Comparison of ENCODE assay signal across 14 cellular contexts in genomic region chr1:39173995-39174380, GRCh38. TPM values are rescaled to one million over a fixed set of nuclear protein-coding genes. Genes with fewer than 3 reads are reported as not detected.
DNase-seq lines count a peak whose midpoint lies in the region; ATAC-seq and TF ChIP-seq lines count a peak whose summit lies in the region.
"Had no signal": no experiment of that assay in that cellular context is flagged by ENCODE, and none has a peak within 500 bp of the region (broad histone marks: within the 10 kb centered on the region; RNA-seq: fewer than 3 reads in every experiment).

No MANE protein-coding gene starts in this region.

- H3K27me3 ChIP-seq in lower lobe of right lung (ENCODE audit: low read depth) (no peaks in the 10 kb centered on the region), suprapubic skin (no peaks in the 10 kb centered on the region)

- WGBS in suprapubic skin, result 46% methylated on average over 2 of the region's 2 CpGs

- TF ChIP-seq CTCF in lower lobe of right lung (IDR thresholded peaks at IDR 0.05) (no peak), suprapubic skin (IDR thresholded peaks at IDR 0.05) (no peak), RWPE1 (conservative IDR thresholded peaks at IDR 0.05; ENCODE audit: low read depth) (no peak)

- H3K36me3 ChIP-seq in lower lobe of right lung, result no peaks in the 10 kb centered on the region
- no peaks in the 10 kb centered on the region for H3K36me3 ChIP-seq in suprapubic skin

- H3K4me3 ChIP-seq in lower lobe of right lung (no peak overlapping the region), suprapubic skin (no peak overlapping the region)

- no peak for TF ChIP-seq EP300 in suprapubic skin (IDR thresholded peaks at IDR 0.05)

- DNase-seq in LHCN-M2 (ENCODE audit: low read depth) (peak; percentile 74), epithelial cell of prostate (ENCODE audit: low read depth, low spot score) (no peak), lower lobe of right lung (no peak), suprapubic skin (ENCODE audit: low spot score in 2 of 2) (no peak), DMS79 treated with DMSO at 0.1 percent for 48 hours (lab: John Stamatoyannopoulos, UW) (no peak), hippocampal formation (lab: John Stamatoyannopoulos, UW) (no peak), RWPE1 (ENCODE audit: low spot score) (no peak), AML-193 (lab: John Stamatoyannopoulos, UW) (no peak)
- DNase-seq: activated CD8-positive, alpha-beta memory T cell treated with anti-CD3 and anti-CD28 coated beads, Interleukin-2, amount 50 U/mL, for 48 hours; CD4-positive, alpha-beta memory T cell; glutamatergic neuron; NK-92 treated with Interleukin-12 subunit alpha and Interleukin-12 subunit beta, amount 100 ng/mL, for 24 hours; T-helper 9 cell had no signal

- ATAC-seq in lower lobe of right lung, result no peak
- ATAC-seq: natural killer cell treated with Interleukin-12 subunit alpha and Interleukin-12 subunit beta and Interleukin-15 and Interleukin-18, amount 100 ng/mL, for 72 hours had no signal

- POLR2A ChIA-PET in RWPE1 (lab: Yijun Ruan, JAX; ENCODE audit: low non-redundant PET), result interaction anchor here (0.5 to 0.6 kb wide), 2 partner anchors 367 to 844 kb away, joined by 3 to 5 read pairs; no protein-coding TSS in a partner anchor

- H3K9me3 ChIP-seq in lower lobe of right lung (no peaks in the 10 kb centered on the region), suprapubic skin (no peaks in the 10 kb centered on the region)

- TF ChIP-seq POLR2A in suprapubic skin (IDR thresholded peaks at IDR 0.05), result no peak

- peaks cover 81% of the 10 kb centered on the region for H3K4me1 ChIP-seq in lower lobe of right lung
- H3K4me1 ChIP-seq in suprapubic skin, result peaks cover 44% of the 10 kb centered on the region

- intact Hi-C loops in lower lobe of right lung (cut with DNase I), result no loop called here

- CTCF ChIA-PET in RWPE1 (lab: Yijun Ruan, JAX), result interaction anchor here (0.6 to 0.7 kb wide), 2 partner anchors 16 to 52 kb away, joined by 3 read pairs; no protein-coding TSS in a partner anchor

- peak overlapping the region; percentile 19 for H3K27ac ChIP-seq in epithelial cell of prostate
- peak overlapping the region; percentile 42 for H3K27ac ChIP-seq in lower lobe of right lung
- H3K27ac ChIP-seq in suprapubic skin, result peak overlapping the region; percentile 46
- no peak overlapping the region for H3K27ac ChIP-seq in RWPE1

RNA-seq across cellular contexts. Expression of gene MACF1, which starts 30.5 kb away (rescaled TPM):
- total RNA-seq in LHCN-M2 (2014; rRNA removed) (261 and 366 TPM in 2 replicates), lower lobe of right lung (506 TPM), suprapubic skin (100 to 1,000 TPM; 421 to 942 (median 545) TPM)
- 153 TPM for polyA plus RNA-seq in LHCN-M2 (2012)
